1 cellular context compared by ENCODE assay signal in genomic region chr12:49105504-49106120, GRCh38.
TF ChIP-seq lines count a peak whose summit lies in the region.

No MANE protein-coding gene starts in this region.

TF ChIP-seq in HepG2, 621 proteins besides CTCF, POLR2A, EP300 and RAD21:
- TF ChIP-seq SAP130 (CRISPR knock-in tag; IDR thresholded peaks at IDR 0.05; ENCODE audit: low read depth), result no peak
- TF ChIP-seq CEBPG (CRISPR knock-in tag; IDR thresholded peaks at IDR 0.05), result peak; percentile 52; the same call in 1 of the 2 replicates
- TF ChIP-seq CEBPB (IDR thresholded peaks at IDR 0.05; ENCODE audit: borderline replicate concordance, low read depth, low read length), result peak; percentile 72
